In the genomic region with DNA sequence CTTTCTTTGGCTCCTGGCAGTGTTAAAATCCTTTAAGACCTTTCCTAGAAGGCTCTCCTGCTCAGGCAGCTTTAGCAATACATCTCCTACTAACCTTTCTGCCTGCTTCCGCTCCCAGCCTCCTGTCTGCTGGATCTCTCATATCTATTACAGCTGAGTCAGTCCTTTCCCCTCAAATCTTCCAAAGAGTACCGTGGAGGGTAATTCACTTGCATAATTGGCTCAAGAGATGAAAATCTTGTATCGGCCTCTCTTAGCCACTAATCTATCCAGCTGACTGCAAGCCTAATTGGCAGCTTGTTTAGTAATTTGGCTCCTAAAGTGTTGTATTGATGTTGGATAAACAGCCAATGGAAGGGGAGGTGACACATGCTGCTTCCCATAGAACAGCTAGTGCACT, we compare ENCODE assay signal across 12 cellular contexts.
"Had no signal": no experiment of that assay in that cellular context is flagged by ENCODE, and none has a peak within 500 bp of the region (broad histone marks: within the 10 kb centered on the region; RNA-seq: fewer than 3 reads in every experiment).

No MANE protein-coding gene starts in this region.

- H3K9me3 ChIP-seq: ovary had no signal

- ATAC-seq: activated CD4-positive, CD25-positive, alpha-beta regulatory T cell treated with anti-CD3 and anti-CD28 coated beads, Interleukin-2, amount 50 U/mL, for 24 hours; activated T-helper 17 cell treated with anti-CD3 and anti-CD28 coated beads, Interleukin-2, amount 50 U/mL, for 72 hours; foreskin keratinocyte; left colon had no signal

- H3K4me1 Mint-ChIP-seq: activated T-helper 17 cell treated with anti-CD3 and anti-CD28 coated beads, Interleukin-2, amount 50 U/mL, for 72 hours had no signal

- H3K36me3 ChIP-seq: ovary, thoracic aorta had no signal

- H3K27ac Mint-ChIP-seq: activated naive CD4-positive, alpha-beta T cell treated with anti-CD3 and anti-CD28 coated beads for 36 hours; activated T-helper 17 cell treated with anti-CD3 and anti-CD28 coated beads, Interleukin-2, amount 50 U/mL, for 72 hours had no signal

- H3K27me3 Mint-ChIP-seq: activated T-helper 17 cell treated with anti-CD3 and anti-CD28 coated beads, Interleukin-2, amount 50 U/mL, for 72 hours had no signal

- H3K4me3 Mint-ChIP-seq: activated naive CD4-positive, alpha-beta T cell treated with anti-CD3 and anti-CD28 coated beads for 36 hours; activated T-helper 17 cell treated with anti-CD3 and anti-CD28 coated beads, Interleukin-2, amount 50 U/mL, for 72 hours had no signal

- H3K4me3 ChIP-seq: coronary artery, lung, ovary, thoracic aorta had no signal

- H3K27ac ChIP-seq: coronary artery, foreskin keratinocyte, ovary, thoracic aorta had no signal

- H3K27me3 ChIP-seq: foreskin keratinocyte, ovary had no signal

- DNase-seq: activated naive CD4-positive, alpha-beta T cell treated with anti-CD3 and anti-CD28 coated beads for 36 hours; central memory CD4-positive, alpha-beta T cell; foreskin keratinocyte; left colon; midbrain; ovary; stimulated activated CD4-positive, alpha-beta T cell treated with anti-CD3 and anti-CD28 coated beads, Interleukin-1b, Interleukin-23, amount 100 ng/mL, for 48 hours had no signal
